Comparison of ENCODE assay signal across 8 cellular contexts in the genomic region with DNA sequence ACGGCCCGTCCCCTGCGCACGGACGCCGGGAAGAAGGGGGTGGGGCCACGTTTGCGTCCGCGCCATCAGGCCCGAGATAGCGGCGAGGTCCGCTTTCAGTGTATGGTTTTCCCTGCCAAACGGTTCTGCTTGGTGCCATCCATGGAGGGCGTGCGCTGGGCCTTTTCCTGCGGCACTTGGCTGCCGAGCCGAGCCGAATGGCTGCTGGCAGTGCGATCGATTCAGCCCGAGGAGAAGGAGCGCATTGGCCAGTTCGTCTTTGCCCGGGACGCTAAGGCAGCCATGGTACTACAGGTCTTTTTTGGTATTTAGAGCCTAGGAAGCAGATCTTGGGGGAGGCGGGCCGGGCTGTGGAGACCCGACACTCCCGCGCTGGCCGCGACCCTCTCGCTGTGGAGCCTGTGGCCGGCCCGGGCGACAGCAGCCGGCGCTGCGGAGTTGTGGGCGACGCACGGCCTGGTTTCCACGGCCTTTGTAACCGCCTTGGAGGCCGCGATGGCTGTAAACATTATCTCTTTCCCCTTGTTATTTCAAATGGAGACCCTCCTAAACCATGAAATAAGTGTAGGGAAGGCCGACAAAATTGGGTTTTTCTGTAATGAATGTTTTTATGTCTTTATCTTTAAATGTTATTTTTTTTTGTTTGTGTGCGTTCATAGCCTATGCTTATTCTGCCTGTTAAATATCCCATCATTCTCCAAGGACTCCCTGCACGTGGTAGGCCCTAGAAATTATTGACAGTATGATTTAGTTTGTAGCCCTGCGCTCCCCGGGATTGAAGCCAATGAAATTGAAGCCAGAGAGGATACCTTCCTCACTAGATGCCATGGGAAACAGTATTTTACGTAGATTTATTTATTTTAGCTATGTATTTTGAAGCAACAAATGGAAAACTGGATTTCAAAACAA. TPM values are rescaled to one million over a fixed set of nuclear protein-coding genes. Genes with fewer than 3 reads are reported as not detected.
DNase-seq lines count a peak whose midpoint lies in the region; ATAC-seq and TF ChIP-seq lines count a peak whose summit lies in the region.

A gene with protein sequence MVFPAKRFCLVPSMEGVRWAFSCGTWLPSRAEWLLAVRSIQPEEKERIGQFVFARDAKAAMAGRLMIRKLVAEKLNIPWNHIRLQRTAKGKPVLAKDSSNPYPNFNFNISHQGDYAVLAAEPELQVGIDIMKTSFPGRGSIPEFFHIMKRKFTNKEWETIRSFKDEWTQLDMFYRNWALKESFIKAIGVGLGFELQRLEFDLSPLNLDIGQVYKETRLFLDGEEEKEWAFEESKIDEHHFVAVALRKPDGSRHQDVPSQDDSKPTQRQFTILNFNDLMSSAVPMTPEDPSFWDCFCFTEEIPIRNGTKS (plus strand): TSS at position 54 of the 909 bp plus-strand sequence. CDS start 49 bp downstream, at position 103.

- no peaks in the 10 kb centered on the region for H3K27me3 Mint-ChIP-seq in CD4-positive, alpha-beta T cell
- H3K27me3 Mint-ChIP-seq in activated naive CD8-positive, alpha-beta T cell treated with anti-CD3 and anti-CD28 coated beads, Interleukin-2, amount 50 U/mL, for 24 hours, result no peaks in the 10 kb centered on the region
- no peaks in the 10 kb centered on the region for H3K27me3 Mint-ChIP-seq in progenitor cell of endocrine pancreas

- no peak for DNase-seq in CD4-positive, alpha-beta T cell
- peak; percentile 47 for DNase-seq in NCI-H2227 treated with DMSO at 0.1 percent for 48 hours (lab: John Stamatoyannopoulos, UW)
- no peak for DNase-seq in activated naive CD8-positive, alpha-beta T cell treated with anti-CD3 and anti-CD28 coated beads, Interleukin-2, amount 50 U/mL, for 24 hours
- no peak for DNase-seq in left ventricle myocardium superior
- no peak for DNase-seq in progenitor cell of endocrine pancreas (ENCODE audit: low spot score, unreplicated experiment)
- DNase-seq in AG08395 (ENCODE audit: low spot score), result no peak

- peak within 1 kb of the TSS; percentile 82 for H3K27ac ChIP-seq in CD4-positive, alpha-beta T cell (ENCODE audit: low read depth, low read length)

- ATAC-seq in CD4-positive, alpha-beta T cell (ENCODE audit: poor library complexity), result no peak
- ATAC-seq in GM18520 (IDR thresholded peaks at IDR 0.05; ENCODE audit: unreplicated experiment), result peak; percentile 4
- peak; percentile 24 for ATAC-seq in HG02973 (IDR thresholded peaks at IDR 0.05; ENCODE audit: unreplicated experiment)
- ATAC-seq in activated naive CD8-positive, alpha-beta T cell treated with anti-CD3 and anti-CD28 coated beads, Interleukin-2, amount 50 U/mL, for 24 hours, result peak; percentile 8
- peak; percentile 46 for ATAC-seq in left ventricle myocardium superior

- H3K9me3 Mint-ChIP-seq in CD4-positive, alpha-beta T cell, result no peaks in the 10 kb centered on the region
- no peaks in the 10 kb centered on the region for H3K9me3 Mint-ChIP-seq in activated naive CD8-positive, alpha-beta T cell treated with anti-CD3 and anti-CD28 coated beads, Interleukin-2, amount 50 U/mL, for 24 hours
- H3K9me3 Mint-ChIP-seq in progenitor cell of endocrine pancreas (ENCODE audit: low read depth), result no peaks in the 10 kb centered on the region

- peaks cover 65% of the 10 kb centered on the region for H3K36me3 Mint-ChIP-seq in CD4-positive, alpha-beta T cell (ENCODE audit: low read depth)
- H3K36me3 Mint-ChIP-seq in activated naive CD8-positive, alpha-beta T cell treated with anti-CD3 and anti-CD28 coated beads, Interleukin-2, amount 50 U/mL, for 24 hours (ENCODE audit: low read depth), result peaks cover 25% of the 10 kb centered on the region
- H3K36me3 Mint-ChIP-seq in progenitor cell of endocrine pancreas (ENCODE audit: insufficient read depth), result peaks cover 14% of the 10 kb centered on the region

- H3K4me1 Mint-ChIP-seq in CD4-positive, alpha-beta T cell (ENCODE audit: low read depth), result peaks cover 81% of the 10 kb centered on the region
- peaks cover 46% of the 10 kb centered on the region for H3K4me1 Mint-ChIP-seq in activated naive CD8-positive, alpha-beta T cell treated with anti-CD3 and anti-CD28 coated beads, Interleukin-2, amount 50 U/mL, for 24 hours
- H3K4me1 Mint-ChIP-seq in progenitor cell of endocrine pancreas (ENCODE audit: low read depth), result peaks cover 35% of the 10 kb centered on the region

- peak within 1 kb of the TSS; percentile 92 for H3K27ac Mint-ChIP-seq in CD4-positive, alpha-beta T cell
- H3K27ac Mint-ChIP-seq in activated naive CD8-positive, alpha-beta T cell treated with anti-CD3 and anti-CD28 coated beads, Interleukin-2, amount 50 U/mL, for 24 hours, result peak within 1 kb of the TSS; percentile 96
- H3K27ac Mint-ChIP-seq in progenitor cell of endocrine pancreas, result peak within 1 kb of the TSS; percentile 100

- intact Hi-C loops in CD4-positive, alpha-beta T cell (cut with DNase I, micrococcal nuclease), result loop anchor here (1.0 to 10.0 kb wide), 3 partner anchors 56 to 1379 kb away; a partner anchor contains a TSS
- intact Hi-C loops in left ventricle myocardium superior (cut with micrococcal nuclease), result loop anchor here (10.0 kb wide), 1 partner anchor 53 kb away; a partner anchor contains a TSS

- H3K9me3 ChIP-seq in CD4-positive, alpha-beta T cell (ENCODE audit: control insufficient read depth, low read length), result no peaks in the 10 kb centered on the region

- peak within 1 kb of the TSS; percentile 94 for H3K4me3 Mint-ChIP-seq in CD4-positive, alpha-beta T cell
- H3K4me3 Mint-ChIP-seq in activated naive CD8-positive, alpha-beta T cell treated with anti-CD3 and anti-CD28 coated beads, Interleukin-2, amount 50 U/mL, for 24 hours, result peak within 1 kb of the TSS; percentile 94
- H3K4me3 Mint-ChIP-seq in progenitor cell of endocrine pancreas (ENCODE audit: low read depth), result peak within 1 kb of the TSS; percentile 96

- CTCF ChIA-PET in CD4-positive, alpha-beta T cell (lab: Charles Lee), result interaction anchor here (0.7 to 1.4 kb wide), 7 partner anchors 8 to 1380 kb away, joined by 3 to 6 read pairs (median 3); a partner anchor contains a TSS

- no peak for TF ChIP-seq CTCF in CD4-positive, alpha-beta T cell (IDR thresholded peaks at IDR 0.05)
- TF ChIP-seq CTCF in progenitor cell of endocrine pancreas (IDR thresholded peaks at IDR 0.05; ENCODE audit: unreplicated experiment), result no peak

- POLR2A ChIA-PET in CD4-positive, alpha-beta T cell (lab: Charles Lee), result interaction anchor here (0.7 to 1.6 kb wide), 10 partner anchors 8 to 1380 kb away, joined by 3 to 8 read pairs (median 4); a partner anchor contains a TSS

- no peaks in the 10 kb centered on the region for H3K27me3 ChIP-seq in CD4-positive, alpha-beta T cell (ENCODE audit: control insufficient read depth, insufficient read depth, low read length)

RNA-seq across cellular contexts. Expression of the gene that starts here (rescaled TPM):
- total RNA-seq in CD4-positive, alpha-beta T cell, result 10 to 100 TPM; 14.9 to 19.6 TPM
- total RNA-seq in left ventricle myocardium superior, result 37.7 TPM
- 56.7 and 60.4 TPM in 2 replicates for total RNA-seq in progenitor cell of endocrine pancreas
